ENCODE assay signal across 1 cellular context in genomic region chr12:75334384-75335030, GRCh38.
TF ChIP-seq lines count a peak whose summit lies in the region.

TSS of gene GLIPR1L1 (plus strand) at chr12:75334670. CDS start at chr12:75334729, 59 bp downstream.

TF ChIP-seq in K562, 482 proteins besides CTCF, POLR2A, EP300 and RAD21 (continued from another document and continues in another):
- TF ChIP-seq BRF2 (IDR thresholded peaks at IDR 0.05; ENCODE audit: borderline replicate concordance, insufficient read depth, insufficient read length) (no peak), TEAD4 (IDR thresholded peaks at IDR 0.05; ENCODE audit: low read length) (peak; percentile 92), TEAD4 (CRISPR knock-in tag; IDR thresholded peaks at IDR 0.05; ENCODE audit: borderline replicate concordance) (peak; percentile 96), ZNF551 (CRISPR knock-in tag; IDR thresholded peaks at IDR 0.05) (no peak), ERF (CRISPR knock-in tag; IDR thresholded peaks at IDR 0.05) (no peak), TEAD1 (CRISPR knock-in tag; IDR thresholded peaks at IDR 0.05) (peak; percentile 100), KDM1A (IDR thresholded peaks at IDR 0.05) (0 out of 4 replicates have a peak, but pooled peaks of 1 of the 2 experiments have one; percentile 22), ZBTB40 (IDR thresholded peaks at IDR 0.05) (no peak), ZBTB40 (CRISPR knock-in tag; IDR thresholded peaks at IDR 0.05) (no peak), KLF16 (IDR thresholded peaks at IDR 0.05) (no peak), ZBTB17 (CRISPR knock-in tag; IDR thresholded peaks at IDR 0.05) (peak; percentile 71; the same call in 1 of the 2 replicates), ZNF507 (tag; conservative IDR thresholded peaks at IDR 0.05) (no peak), TAL1 (IDR thresholded peaks at IDR 0.05) (no peak), ZNF609 (CRISPR knock-in tag; IDR thresholded peaks at IDR 0.05; ENCODE audit: borderline replicate concordance) (no peak), ETV5 (CRISPR knock-in tag; IDR thresholded peaks at IDR 0.05; ENCODE audit: low read depth) (no peak), ZBTB12 (CRISPR knock-in tag; IDR thresholded peaks at IDR 0.05) (no peak), SREBF1 (IDR thresholded peaks at IDR 0.05; ENCODE audit: borderline replicate concordance, low read depth, low read length) (no peak), RBM17 (IDR thresholded peaks at IDR 0.05; ENCODE audit: borderline replicate concordance, low read depth, low read length) (no peak), KDM2B (CRISPR knock-in tag; IDR thresholded peaks at IDR 0.05) (no peak), STAG1 (CRISPR knock-in tag; IDR thresholded peaks at IDR 0.05; ENCODE audit: borderline replicate concordance) (peak; percentile 50; the same call in 1 of the 2 replicates), TRIM24 (IDR thresholded peaks at IDR 0.05) (no peak), CXXC5 (CRISPR knock-in tag; IDR thresholded peaks at IDR 0.05) (peak; percentile 40; the same call in 1 of the 2 replicates), ZNF778 (CRISPR knock-in tag; IDR thresholded peaks at IDR 0.05) (no peak), SMC3 (conservative IDR thresholded peaks at IDR 0.05; ENCODE audit: insufficient read depth, low read depth, low read length) (peak; percentile 43; the same call in 1 of the 2 replicates), ZBTB33 (CRISPR knock-in tag; IDR thresholded peaks at IDR 0.05) (peak; percentile 42; the same call in 1 of the 2 replicates), HDGF (IDR thresholded peaks at IDR 0.05) (no peak), RNF219 (CRISPR knock-in tag; IDR thresholded peaks at IDR 0.05) (no peak), MLLT1 (IDR thresholded peaks at IDR 0.05) (peak in 1 of 2 experiments; percentile 53; a peak in 1 of 4 replicates), TGIF2 (CRISPR knock-in tag; IDR thresholded peaks at IDR 0.05) (no peak), PATZ1 (CRISPR knock-in tag; IDR thresholded peaks at IDR 0.05; ENCODE audit: borderline replicate concordance) (no peak), PHF20 (IDR thresholded peaks at IDR 0.05; ENCODE audit: partially characterized antibody) (no peak), SAFB2 (IDR thresholded peaks at IDR 0.05; ENCODE audit: borderline replicate concordance, low read depth, low read length, severe bottlenecking) (no peak), ZNF140 (CRISPR knock-in tag; IDR thresholded peaks at IDR 0.05) (no peak), ZNF212 (CRISPR knock-in tag; IDR thresholded peaks at IDR 0.05) (no peak)
